ENCODE assay signal across 11 cellular contexts in genomic region chr5:179766021-179766725, GRCh38. TPM values are rescaled to one million over a fixed set of nuclear protein-coding genes. Genes with fewer than 3 reads are reported as not detected.
DNase-seq lines count a peak whose midpoint lies in the region; ATAC-seq, FAIRE-seq and TF ChIP-seq lines count a peak whose summit lies in the region.
"Had no signal": no experiment of that assay in that cellular context is flagged by ENCODE, and none has a peak within 500 bp of the region (broad histone marks: within the 10 kb centered on the region; RNA-seq: fewer than 3 reads in every experiment).

No MANE protein-coding gene starts in this region.

- ATAC-seq in GM21576 (IDR thresholded peaks at IDR 0.05; ENCODE audit: unreplicated experiment), result no peak
- no peak for ATAC-seq in GM18517 (IDR thresholded peaks at IDR 0.05; ENCODE audit: unreplicated experiment)
- ATAC-seq: left colon had no signal

- peak overlapping the region; percentile 64 for H4K8ac ChIP-seq in trophoblast cell (ENCODE audit: low read depth, low read length)

- H3K9me2 ChIP-seq in SK-N-SH, result no peaks in the 10 kb centered on the region

- POLR2A ChIA-PET in SK-N-SH (lab: Yijun Ruan, JAX), result interaction anchor here (1.2 kb wide), 1 partner anchor 14 kb away, joined by 4 read pairs; no protein-coding TSS in a partner anchor

- H4K91ac ChIP-seq in trophoblast cell (ENCODE audit: low read depth, low read length), result peak overlapping the region; percentile 94

- H3K4me1 ChIP-seq in SK-N-SH (ENCODE audit: control insufficient read depth in 1 of 2, insufficient read depth in 2 of 2, low read depth in 1 of 2, low read length in 1 of 2) (peaks cover 38 to 50% of the 10 kb centered on the region in 2 experiments), trophoblast cell (ENCODE audit: control insufficient read depth in 1 of 2, insufficient read depth in 2 of 2, low read length in 2 of 2) (peaks cover 20 to 38% of the 10 kb centered on the region in 2 experiments)

- H2BK120ac ChIP-seq in trophoblast cell (ENCODE audit: insufficient read depth, low read length, poor library complexity), result peak overlapping the region; percentile 84

- H3K27ac ChIP-seq in SK-N-SH (ENCODE audit: low read depth in 2 of 2, low read length in 1 of 2) (peak overlapping the region; percentile 71 to 88), trophoblast cell (ENCODE audit: low read depth, low read length) (peak overlapping the region; percentile 95)

- 52% methylated on average over 7 of the region's 20 CpGs for WGBS in SK-N-SH (ENCODE audit: low lambda C conversion rate)
- no CpG with 5 or more reads among the region's 20 CpGs for WGBS in trophoblast cell (ENCODE audit: extremely low coverage, insufficient coverage, insufficient read length)

- peaks cover 44% of the 10 kb centered on the region for H3F3A ChIP-seq in SK-N-SH (replicated peaks; ENCODE audit: insufficient read depth)

- H3K18ac ChIP-seq in trophoblast cell (ENCODE audit: low read length), result peak overlapping the region; percentile 83

- peaks cover 74% of the 10 kb centered on the region for H3K79me2 ChIP-seq in SK-N-SH (ENCODE audit: insufficient read depth)
- H3K79me2 ChIP-seq in trophoblast cell (ENCODE audit: control insufficient read depth, insufficient read depth, low read length, poor library complexity), result peaks cover 8% of the 10 kb centered on the region

- peaks cover 23% of the 10 kb centered on the region for H4K20me1 ChIP-seq in SK-N-SH (ENCODE audit: insufficient read depth)

- TF ChIP-seq POLR2A in erythroblast (IDR thresholded peaks at IDR 0.05; ENCODE audit: low read length) (no peak), GM12891 (IDR thresholded peaks at IDR 0.05; ENCODE audit: low read depth, low read length) (no peak)

- H2AFZ ChIP-seq in SK-N-SH (ENCODE audit: low read depth), result no peak overlapping the region
- no peak overlapping the region for H2AFZ ChIP-seq in trophoblast cell (ENCODE audit: insufficient read depth, low read length, poor library complexity)

- TF ChIP-seq RAD21 in SK-N-SH (IDR thresholded peaks at IDR 0.05; ENCODE audit: low read length), result no peak

- DNase-seq in DMS 273 (lab: John Stamatoyannopoulos, UW; ENCODE audit: unreplicated experiment) (peak; percentile 78), SK-N-SH (peak; percentile 43), erythroblast (lab: John Stamatoyannopoulos, UW) (peak; percentile 69 to 70), trophoblast cell (no peak), amygdala (lab: John Stamatoyannopoulos, UW) (no peak), GM12891 (ENCODE audit: insufficient read length, low spot score) (no peak)
- DNase-seq: left colon; stimulated activated CD4-positive, alpha-beta T cell treated with anti-CD3 and anti-CD28 coated beads, Interleukin-2, amount 100 ng/mL, for 24 hours; T-helper 9 cell had no signal

- H2AK5ac ChIP-seq in trophoblast cell (ENCODE audit: low read length), result peak overlapping the region; percentile 92

- H2BK12ac ChIP-seq in trophoblast cell (ENCODE audit: low read length), result peak overlapping the region; percentile 96

- H3K79me1 ChIP-seq in trophoblast cell (ENCODE audit: low read length), result peaks cover 18% of the 10 kb centered on the region

- CTCF ChIA-PET in SK-N-SH (lab: Yijun Ruan, JAX), result interaction anchor here (0.7 to 2.3 kb wide), 5 partner anchors 10 to 1934 kb away, joined by 3 to 7 read pairs (median 6); no protein-coding TSS in a partner anchor

- H3K9ac ChIP-seq in SK-N-SH (peak overlapping the region; percentile 47; the same call in 1 of the 2 replicates), trophoblast cell (ENCODE audit: low read length) (no peak overlapping the region)

- peak overlapping the region; percentile 65 for H3K4ac ChIP-seq in trophoblast cell (ENCODE audit: low read depth, low read length)

- peak overlapping the region; percentile 68 for H4K12ac ChIP-seq in trophoblast cell (ENCODE audit: low read depth, low read length)

- H3K36me3 ChIP-seq in SK-N-SH (replicated peaks in 1 of 2; ENCODE audit: control insufficient read depth in 1 of 2, insufficient read depth in 2 of 2, low read length in 1 of 2) (peaks cover 25 to 32% of the 10 kb centered on the region in 2 experiments), trophoblast cell (ENCODE audit: control insufficient read depth in 1 of 2, insufficient read depth in 2 of 2, low read length in 2 of 2) (peaks cover 20 to 30% of the 10 kb centered on the region in 2 experiments)

- H3K23ac ChIP-seq in trophoblast cell (ENCODE audit: low read length), result no peak overlapping the region

- TF ChIP-seq EP300 in SK-N-SH (IDR thresholded peaks at IDR 0.05; ENCODE audit: borderline replicate concordance in 1 of 2, low read depth in 1 of 2, low read length in 1 of 2), result no peak

- TF ChIP-seq CTCF in SK-N-SH (IDR thresholded peaks at IDR 0.05), result no peak

- no peaks in the 10 kb centered on the region for H3K27me3 ChIP-seq in SK-N-SH (ENCODE audit: insufficient read depth)
- H3K27me3 ChIP-seq in trophoblast cell (ENCODE audit: insufficient read depth, low read length), result no peaks in the 10 kb centered on the region

- peak overlapping the region; percentile 83 for H2BK5ac ChIP-seq in trophoblast cell (ENCODE audit: low read depth, low read length, poor library complexity)

- H3K4me2 ChIP-seq in SK-N-SH (peak overlapping the region; percentile 72), trophoblast cell (ENCODE audit: low read length) (peak overlapping the region; percentile 24)

- H3K4me3 ChIP-seq in SK-N-SH (ENCODE audit: low read depth in 2 of 2, low read length in 1 of 2), result peak overlapping the region in 1 of 2 experiments; percentile 46; a peak in 1 of 4 replicates
- no peak overlapping the region for H3K4me3 ChIP-seq in trophoblast cell (ENCODE audit: low read depth, low read length)

- no peaks in the 10 kb centered on the region for H3K9me3 ChIP-seq in SK-N-SH
- H3K9me3 ChIP-seq in trophoblast cell (ENCODE audit: insufficient read depth, low read depth, low read length), result no peaks in the 10 kb centered on the region

- peak overlapping the region; percentile 93 for H3K14ac ChIP-seq in trophoblast cell (ENCODE audit: low read length)

- no peak for FAIRE-seq in GM12891 (lab: Jason Lieb, UNC)

TF ChIP-seq in SK-N-SH, 30 proteins besides CTCF, POLR2A, EP300 and RAD21:
- TF ChIP-seq FOSL2 (IDR thresholded peaks at IDR 0.05; ENCODE audit: borderline replicate concordance, low read depth) (peak; percentile 33; the same call in 1 of the 2 replicates), USF1 (IDR thresholded peaks at IDR 0.05; ENCODE audit: borderline replicate concordance, low read depth) (no peak), MAX (IDR thresholded peaks at IDR 0.05; ENCODE audit: low read depth) (peak; percentile 57), CHD2 (IDR thresholded peaks at IDR 0.05; ENCODE audit: low read length, partially characterized antibody) (no peak), YY1 (IDR thresholded peaks at IDR 0.05; ENCODE audit: low read depth) (no peak)
TF ChIP-seq in SK-N-SH: peak in this region for 2.

TF ChIP-seq in GM12891, 5 proteins besides CTCF, POLR2A, EP300 and RAD21:
- TF ChIP-seq SPI1 (IDR thresholded peaks at IDR 0.05; ENCODE audit: low read depth, low read length), result no peak
- no peak for TF ChIP-seq PAX5 (IDR thresholded peaks at IDR 0.05; ENCODE audit: insufficient read depth, low read length, severe bottlenecking)
- TF ChIP-seq POU2F2 (IDR thresholded peaks at IDR 0.05; ENCODE audit: low read depth, low read length), result no peak
- no peak for TF ChIP-seq TAF1 (IDR thresholded peaks at IDR 0.05; ENCODE audit: low read depth, low read length)
- TF ChIP-seq POLR2AphosphoS5 (IDR thresholded peaks at IDR 0.05; ENCODE audit: low read depth, low read length), result no peak

RNA-seq across cellular contexts. Expression of gene LTC4S, which starts 27.6 kb away (rescaled TPM):
- 0.34 and 0.43 TPM in 2 replicates for polyA plus RNA-seq in SK-N-SH (2012; rRNA removed)
- 0.14 TPM in 1 of 2 replicates, not detected in the other for polyA plus RNA-seq in SK-N-SH (2012; cell fraction: cytosol; rRNA removed)
- 0.67 and 0.75 TPM in 2 replicates for polyA plus RNA-seq in SK-N-SH (2012; cell fraction: nucleus; rRNA removed)
- 2.2 and 2.5 TPM in 2 replicates for polyA plus RNA-seq in trophoblast cell (2013)
- polyA plus RNA-seq in GM12891 (2012; ENCODE audit: low read depth, missing spikeins), result not detected

RNA-seq across cellular contexts. Expression of gene MAML1, which starts 33.6 kb away (rescaled TPM):
- 4.4 and 8.1 TPM in 2 replicates for polyA plus RNA-seq in SK-N-SH (2012; rRNA removed)
- 4.1 and 5.5 TPM in 2 replicates for polyA plus RNA-seq in SK-N-SH (2012; cell fraction: cytosol; rRNA removed)
- 11.6 and 12.4 TPM in 2 replicates for polyA plus RNA-seq in SK-N-SH (2012; cell fraction: nucleus; rRNA removed)
- polyA plus RNA-seq in trophoblast cell (2013), result 26.2 and 29.3 TPM in 2 replicates
- 7.9 TPM for polyA plus RNA-seq in GM12891 (2012; ENCODE audit: low read depth, missing spikeins)

RNA-seq across cellular contexts. Expression of gene MGAT4B, which starts 40.5 kb away (rescaled TPM):
- 174 and 190 TPM in 2 replicates for polyA plus RNA-seq in SK-N-SH (2012; rRNA removed)
- 120 and 170 TPM in 2 replicates for polyA plus RNA-seq in SK-N-SH (2012; cell fraction: cytosol; rRNA removed)
- polyA plus RNA-seq in SK-N-SH (2012; cell fraction: nucleus; rRNA removed), result 434 and 545 TPM in 2 replicates
- 113 and 116 TPM in 2 replicates for polyA plus RNA-seq in trophoblast cell (2013)
- 27.7 TPM for polyA plus RNA-seq in GM12891 (2012; ENCODE audit: low read depth, missing spikeins)

RNA-seq across cellular contexts. Expression of gene SQSTM1, which starts 54.5 kb away (rescaled TPM):
- polyA plus RNA-seq in SK-N-SH (2012; rRNA removed), result 181 and 185 TPM in 2 replicates
- 98.5 and 121 TPM in 2 replicates for polyA plus RNA-seq in SK-N-SH (2012; cell fraction: cytosol; rRNA removed)
- polyA plus RNA-seq in SK-N-SH (2012; cell fraction: nucleus; rRNA removed), result 413 and 442 TPM in 2 replicates
- 253 and 279 TPM in 2 replicates for polyA plus RNA-seq in trophoblast cell (2013)
- 108 TPM for polyA plus RNA-seq in GM12891 (2012; ENCODE audit: low read depth, missing spikeins)

Comparison
In these comparisons a context has a peak if more than half of its experiments do, and no peak if none do; other contexts are left out.
1. DNase-seq: peak in DMS 273 (single experiment), SK-N-SH (single experiment) and erythroblast (2 of 2); none in trophoblast cell (0 of 2), amygdala (0 of 56) and GM12891 (single experiment).